8 cellular contexts compared by ENCODE assay signal in genomic region chr1:27392096-27392777, GRCh38. TPM values are rescaled to one million over a fixed set of nuclear protein-coding genes. Genes with fewer than 3 reads are reported as not detected.
DNase-seq lines count a peak whose midpoint lies in the region; ATAC-seq and TF ChIP-seq lines count a peak whose summit lies in the region.

TSS of gene GPR3 (plus strand) at chr1:27392622. CDS start at chr1:27393799, 1,177 bp downstream.

- peak; percentile 87 to 94 (median 92) for DNase-seq in CD8-positive, alpha-beta memory T cell
- DNase-seq in HUDEP-2 (lab: John Stamatoyannopoulos, UW; ENCODE audit: unreplicated experiment in 76 of 76), result peak in 72 of 76 experiments; percentile 40 to 94 (median 84)
- DNase-seq in NT2/D1 (ENCODE audit: low read depth, low spot score), result peak; percentile 96
- DNase-seq in activated CD8-positive, alpha-beta memory T cell treated with anti-CD3 and anti-CD28 coated beads, Interleukin-2, amount 50 U/mL, for 4 hours, result peak; percentile 95
- DNase-seq in endothelial cell (ENCODE audit: low spot score), result peak; percentile 91
- peak; percentile 81 for DNase-seq in middle frontal gyrus (ENCODE audit: extremely low spot score, low spot score)
- DNase-seq in stimulated activated CD8-positive, alpha-beta memory T cell treated with anti-CD3 and anti-CD28 coated beads, Interleukin-15, amount 100 ng/mL, for 48 hours (ENCODE audit: low read depth in 2 of 2), result peak; percentile 90 to 92

- no peaks in the 10 kb centered on the region for H3K36me3 ChIP-seq in CD8-positive, alpha-beta memory T cell (ENCODE audit: insufficient read depth, low read length)
- peaks cover 13% of the 10 kb centered on the region for H3K36me3 ChIP-seq in NT2/D1 (ENCODE audit: insufficient read depth, insufficient read length, low read length)

- no peaks in the 10 kb centered on the region for H3K36me3 Mint-ChIP-seq in CD8-positive, alpha-beta memory T cell
- H3K36me3 Mint-ChIP-seq in endothelial cell (ENCODE audit: low read depth, unreplicated experiment), result peaks cover 4% of the 10 kb centered on the region

- peaks cover 17% of the 10 kb centered on the region for H3K4me1 ChIP-seq in CD8-positive, alpha-beta memory T cell (ENCODE audit: insufficient read depth, low read length)
- H3K4me1 ChIP-seq in NT2/D1 (ENCODE audit: insufficient read depth, insufficient read length), result peaks cover 30% of the 10 kb centered on the region

- H3K9me3 Mint-ChIP-seq in CD8-positive, alpha-beta memory T cell, result no peaks in the 10 kb centered on the region
- H3K9me3 Mint-ChIP-seq in endothelial cell (ENCODE audit: unreplicated experiment), result no peaks in the 10 kb centered on the region

- H3K4me3 Mint-ChIP-seq in CD8-positive, alpha-beta memory T cell, result peak within 1 kb of the TSS; percentile 30 to 88 (median 86)
- peak within 1 kb of the TSS; percentile 92 for H3K4me3 Mint-ChIP-seq in endothelial cell (ENCODE audit: unreplicated experiment)

- no peaks in the 10 kb centered on the region for H3K9me3 ChIP-seq in CD8-positive, alpha-beta memory T cell (ENCODE audit: low read length)
- H3K9me3 ChIP-seq in NT2/D1 (ENCODE audit: insufficient read depth, low read length), result no peaks in the 10 kb centered on the region

- H3K4me3 ChIP-seq in CD8-positive, alpha-beta memory T cell (ENCODE audit: low read length), result peak within 1 kb of the TSS; percentile 69
- H3K4me3 ChIP-seq in NT2/D1 (ENCODE audit: insufficient read length, low read depth), result peak within 1 kb of the TSS; percentile 72

- H3K27ac ChIP-seq in CD8-positive, alpha-beta memory T cell (ENCODE audit: low read depth, low read length), result peak within 1 kb of the TSS; percentile 43

- H3K4me1 Mint-ChIP-seq in CD8-positive, alpha-beta memory T cell, result peaks cover 15 to 22% (median 21%) of the 10 kb centered on the region in 3 donors
- H3K4me1 Mint-ChIP-seq in endothelial cell (ENCODE audit: unreplicated experiment), result peaks cover 30% of the 10 kb centered on the region

- peaks cover 1 to 12% of the 10 kb centered on the region in 2 donors for H3K27me3 Mint-ChIP-seq in CD8-positive, alpha-beta memory T cell
- H3K27me3 Mint-ChIP-seq in endothelial cell (ENCODE audit: unreplicated experiment), result peaks cover 15% of the 10 kb centered on the region

- H3K9ac ChIP-seq in NT2/D1 (ENCODE audit: insufficient read length, low read depth), result peak within 1 kb of the TSS; percentile 83

- TF ChIP-seq CTCF in endothelial cell (IDR thresholded peaks at IDR 0.05; ENCODE audit: unreplicated experiment), result no peak

- POLR2A ChIA-PET in CD8-positive, alpha-beta memory T cell (lab: Charles Lee), result interaction anchor here (1.3 kb wide), 1 partner anchor 70 kb away, joined by 4 read pairs; no protein-coding TSS in a partner anchor

- H3K27me3 ChIP-seq in CD8-positive, alpha-beta memory T cell (ENCODE audit: insufficient read depth, low read length, poor library complexity, severe bottlenecking), result no peaks in the 10 kb centered on the region
- peaks cover 12% of the 10 kb centered on the region for H3K27me3 ChIP-seq in NT2/D1 (ENCODE audit: insufficient read depth, insufficient read length)

- CTCF ChIA-PET in CD8-positive, alpha-beta memory T cell (lab: Charles Lee), result interaction anchor here (0.7 to 10.2 kb wide), 5 partner anchors 10 to 401 kb away, joined by 3 to 205 read pairs (median 21); partner anchors contain the start of gene CD164L2

- ATAC-seq in GM19468 (IDR thresholded peaks at IDR 0.05; ENCODE audit: extremely low read depth, unreplicated experiment), result peak; percentile 59

- peak within 1 kb of the TSS in 7 of 8 donors; percentile 0 to 95 (median 93) for H3K27ac Mint-ChIP-seq in CD8-positive, alpha-beta memory T cell
- no peak within 1 kb of the TSS for H3K27ac Mint-ChIP-seq in endothelial cell (ENCODE audit: unreplicated experiment)

RNA-seq across cellular contexts. Expression of gene GPR3, which starts in this region (rescaled TPM):
- total RNA-seq in CD8-positive, alpha-beta memory T cell, result 1 to 10 TPM; 3.3 to 3.9 TPM
- not detected for polyA plus RNA-seq in CD8-positive, alpha-beta memory T cell
- total RNA-seq in endothelial cell (ENCODE audit: unreplicated experiment), result 2.4 TPM

Comparison
In these comparisons a context has a peak if more than half of its experiments do, and no peak if none do; other contexts are left out.
1. Peak in every context shown above with its lines: DNase-seq, ATAC-seq, H3K4me3 ChIP-seq and H3K27ac ChIP-seq.